Comparison of ENCODE assay signal across 8 cellular contexts in genomic region chr12:120529641-120530314, GRCh38. TPM values are rescaled to one million over a fixed set of nuclear protein-coding genes. Genes with fewer than 3 reads are reported as not detected.
A peak's percentile ranks its signal among the peaks of the same experiment; 100 is the strongest.
DNase-seq lines count a peak whose midpoint lies in the region; ATAC-seq, FAIRE-seq and TF ChIP-seq lines count a peak whose summit lies in the region.

No MANE protein-coding gene starts in this region.

- peaks cover 27% of the 10 kb centered on the region for H3K4me1 ChIP-seq in DND-41 (ENCODE audit: insufficient read depth, low read length)
- H3K4me1 ChIP-seq in esophagus (ENCODE audit: control insufficient read depth in 2 of 2, insufficient read depth in 2 of 2, low read length in 1 of 2) = no peaks in the 10 kb centered on the region

- peak overlapping the region; percentile 96 to 100 (median 98) for H3K27ac Mint-ChIP-seq in nephron

- DNase-seq in DND-41 (peak; percentile 15), LNCaP clone FGC (ENCODE audit: low read depth) (peak; percentile 59), SK-N-MC (ENCODE audit: low read depth, low spot score) (no peak), T1000 (lab: John Stamatoyannopoulos, UW) (no peak), HTR-8/SVneo (ENCODE audit: insufficient read length, low spot score) (no peak)

- no peaks in the 10 kb centered on the region for H3K36me3 Mint-ChIP-seq in nephron (ENCODE audit: low read depth)

- H3K9me3 ChIP-seq in DND-41 (ENCODE audit: insufficient read depth, low read length, severe bottlenecking) (no peaks in the 10 kb centered on the region), SK-N-MC (ENCODE audit: low read depth, low read length) (no peaks in the 10 kb centered on the region), esophagus (ENCODE audit: control insufficient read depth in 2 of 2, insufficient read depth in 1 of 2, low read depth in 1 of 2, low read length in 1 of 2) (no peaks in the 10 kb centered on the region)

- no peak for FAIRE-seq in HTR-8/SVneo (lab: Jason Lieb, UNC)

- H4K20me1 ChIP-seq in DND-41 (ENCODE audit: insufficient read depth, low read length) = peaks cover 2% of the 10 kb centered on the region; the same call in 1 of the 2 replicates

- H3K27ac ChIP-seq in DND-41 (ENCODE audit: low read length) (peak overlapping the region; percentile 91), SK-N-MC (peak overlapping the region; percentile 91), esophagus (ENCODE audit: low read depth in 2 of 2, low read length in 1 of 2) (peak overlapping the region; percentile 90 to 97)

- no peaks in the 10 kb centered on the region for H3K9me3 Mint-ChIP-seq in nephron

- 13 to 14% methylated on average over 14 of the region's 14 CpGs for WGBS in esophagus, 2 donors

- no peaks in the 10 kb centered on the region for H3K27me3 Mint-ChIP-seq in nephron (ENCODE audit: low read depth)

- peaks cover 23% of the 10 kb centered on the region for H3K79me2 ChIP-seq in DND-41 (ENCODE audit: insufficient read depth, low read length)

- peak overlapping the region; percentile 98 to 100 (median 100) for H3K4me3 Mint-ChIP-seq in nephron

- H2AFZ ChIP-seq in DND-41 (ENCODE audit: low read depth, low read length) = peak overlapping the region; percentile 90

- ATAC-seq in DND-41 (ENCODE audit: insufficient read depth, low read depth) = no peak
- no peak for ATAC-seq in HG03045 (IDR thresholded peaks at IDR 0.05; ENCODE audit: unreplicated experiment)

- H3K4me3 ChIP-seq in DND-41 (ENCODE audit: low read depth in 1 of 2, low read length in 2 of 2) (peak overlapping the region; percentile 56 to 78), LNCaP clone FGC (ENCODE audit: low read depth, low read length) (peak overlapping the region; percentile 84), SK-N-MC (peak overlapping the region; percentile 99), esophagus (ENCODE audit: low read depth in 1 of 2, low read length in 2 of 2) (peak overlapping the region; percentile 11 to 78)

- peaks cover 15% of the 10 kb centered on the region for H3K4me1 Mint-ChIP-seq in nephron

- TF ChIP-seq CTCF in DND-41 (IDR thresholded peaks at IDR 0.05; ENCODE audit: borderline replicate concordance, extremely low read depth, low read length, poor library complexity, severe bottlenecking) (no peak), LNCaP clone FGC (IDR thresholded peaks at IDR 0.05; ENCODE audit: control insufficient read depth, extremely low read depth, insufficient read depth) (no peak), nephron (IDR thresholded peaks at IDR 0.05; ENCODE audit: unreplicated experiment in 3 of 3) (no peak)

- peak overlapping the region; percentile 72 for H3K4me2 ChIP-seq in DND-41 (ENCODE audit: insufficient read depth, low read length)

- H3K27me3 ChIP-seq in DND-41 (ENCODE audit: insufficient read depth, low read length, poor library complexity) = no peaks in the 10 kb centered on the region
- no peaks in the 10 kb centered on the region for H3K27me3 ChIP-seq in esophagus (ENCODE audit: control insufficient read depth in 1 of 2, insufficient read depth in 2 of 2, low read length in 2 of 2)

- no peaks in the 10 kb centered on the region; the same call in 1 of the 2 replicates for H3K36me3 ChIP-seq in DND-41 (ENCODE audit: insufficient read depth, low read length)
- H3K36me3 ChIP-seq in SK-N-MC (ENCODE audit: insufficient read depth, low read length) = no peaks in the 10 kb centered on the region
- H3K36me3 ChIP-seq in esophagus (ENCODE audit: control insufficient read depth in 2 of 2, insufficient read depth in 2 of 2, low read length in 1 of 2) = no peaks in the 10 kb centered on the region

- H3K9ac ChIP-seq in DND-41 (ENCODE audit: low read depth, low read length) (peak overlapping the region; percentile 73), SK-N-MC (ENCODE audit: insufficient read length) (peak overlapping the region; percentile 97)

RNA-seq across cellular contexts. Expression of gene COQ5, which starts 0.8 kb away (rescaled TPM):
- polyA plus RNA-seq in esophagus = 10 to 100 TPM; 18.6 to 19.5 TPM

RNA-seq across cellular contexts. Expression of gene RNF10, which starts 4.4 kb away (rescaled TPM):
- 100 to 1,000 TPM; 110 to 288 TPM for polyA plus RNA-seq in esophagus

RNA-seq across cellular contexts. Expression of gene DYNLL1, which starts 33.9 kb away (rescaled TPM):
- 1,000 to 10,000 TPM; 1,023 to 1,071 TPM for polyA plus RNA-seq in esophagus

RNA-seq across cellular contexts. Expression of gene POP5, which starts 51.4 kb away (rescaled TPM):
- polyA plus RNA-seq in esophagus = 10 to 100 TPM; 35.8 to 38.8 TPM

Comparison
In these comparisons a context has a peak if more than half of its experiments do, and no peak if none do; other contexts are left out.
1. DNase-seq: peak in DND-41 (single experiment) and LNCaP clone FGC (single experiment); none in SK-N-MC (single experiment), T1000 (single experiment) and HTR-8/SVneo (single experiment).
2. H3K4me3 ChIP-seq: peak in every context shown above with its lines; median percentile 99 in SK-N-MC; 84 in LNCaP clone FGC; 67 in DND-41; 44 in esophagus.
3. Peak in every context shown above with its lines, with median percentiles within 50 percentile points of each other: H3K27ac ChIP-seq.